ENCODE assay signal across 8 cellular contexts in genomic region chr1:9494936-9495758, GRCh38. TPM values are rescaled to one million over a fixed set of nuclear protein-coding genes. Genes with fewer than 3 reads are reported as not detected.
DNase-seq lines count a peak whose midpoint lies in the region; ATAC-seq and TF ChIP-seq lines count a peak whose summit lies in the region.

No MANE protein-coding gene starts in this region.

- H4K8ac ChIP-seq in neuronal stem cell (ENCODE audit: low read depth, low read length) = no peak overlapping the region

- no peak overlapping the region for H3K27ac ChIP-seq in HCT116 (ENCODE audit: low read depth, low read length)
- peak overlapping the region; percentile 43 for H3K27ac ChIP-seq in OCI-LY1 (ENCODE audit: low read depth, low read length, poor library complexity, severe bottlenecking)
- no peak overlapping the region for H3K27ac ChIP-seq in neuronal stem cell (replicated peaks; ENCODE audit: low read length)
- H3K27ac ChIP-seq in suprapubic skin = no peak overlapping the region

- CTCF ChIA-PET in HCT116 (lab: Charles Lee) = interaction anchor here (1.1 to 1.3 kb wide), 3 partner anchors 76 to 78 kb away, joined by 4 to 10 read pairs (median 4); no protein-coding TSS in a partner anchor

- peak; percentile 84 for TF ChIP-seq RAD21 in HCT116 (IDR thresholded peaks at IDR 0.05; ENCODE audit: low read depth)

- TF ChIP-seq CTCF in HCT116 (IDR thresholded peaks at IDR 0.05 in 2 of 3, conservative IDR thresholded peaks at IDR 0.05 in 1 of 3; ENCODE audit: borderline replicate concordance in 1 of 3, insufficient read depth in 1 of 3, low read depth in 2 of 3, low read length in 2 of 3) = peak; percentile 90 to 95 (median 92)
- peak; percentile 91 for TF ChIP-seq CTCF in OCI-LY1 (IDR thresholded peaks at IDR 0.05; ENCODE audit: low read length)
- peak; percentile 60 for TF ChIP-seq CTCF in fibroblast of pulmonary artery (IDR thresholded peaks at IDR 0.05; ENCODE audit: low read length, missing control alignments)
- TF ChIP-seq CTCF in suprapubic skin (IDR thresholded peaks at IDR 0.05) = peak; percentile 91 to 99

- H3K14ac ChIP-seq in neuronal stem cell (ENCODE audit: low read length) = no peak overlapping the region

- peak overlapping the region; percentile 78 for H3K18ac ChIP-seq in neuronal stem cell (ENCODE audit: low read length)

- peak overlapping the region; percentile 73 for H3K4me2 ChIP-seq in HCT116 (ENCODE audit: low read length)
- H3K4me2 ChIP-seq in OCI-LY1 (ENCODE audit: low read length) = peak overlapping the region; percentile 87
- peak overlapping the region; percentile 58 for H3K4me2 ChIP-seq in neuronal stem cell (ENCODE audit: insufficient read depth, low read length, poor library complexity, severe bottlenecking)

- ATAC-seq in HCT116 = peak; percentile 86
- ATAC-seq in HG03442 (IDR thresholded peaks at IDR 0.05; ENCODE audit: unreplicated experiment) = no peak

- H2AFZ ChIP-seq in HCT116 (ENCODE audit: low read depth, low read length, poor library complexity, severe bottlenecking) = peak overlapping the region; percentile 96
- peak overlapping the region; percentile 90 for H2AFZ ChIP-seq in OCI-LY1 (ENCODE audit: low read length)
- peak overlapping the region; percentile 89 for H2AFZ ChIP-seq in neuronal stem cell (ENCODE audit: low read length)

- RAD21 ChIA-PET in HCT116 (lab: Charles Lee; ENCODE audit: low non-redundant PET in 1 of 2, low total read pairs in 2 of 2, uncharacterized antibody in 2 of 2, unreplicated experiment in 2 of 2) = no interaction called here

- WGBS in neuronal stem cell (ENCODE audit: extremely low coverage in 2 of 2, insufficient read length in 2 of 2, insufficient replicate concordance in 1 of 2), 2 donors = no CpG with 5 or more reads among the region's 48 CpGs
- WGBS in suprapubic skin = 27% methylated on average over 13 of the region's 48 CpGs

- no peak overlapping the region for H2AK5ac ChIP-seq in neuronal stem cell (ENCODE audit: low read depth, low read length)

- no TSS peak for BruUV-seq in HCT116 (replicated peaks; lab: Mats Ljungman, UMichigan)

- intact Hi-C loops in HCT116 (cut with micrococcal nuclease) = loop anchor here (1.0 to 5.0 kb wide), 3 partner anchors 78 to 578 kb away; no protein-coding TSS in a partner anchor

- POLR2A ChIA-PET in HCT116 (lab: Charles Lee) = no interaction called here

- no peak overlapping the region for H2BK120ac ChIP-seq in neuronal stem cell (ENCODE audit: low read depth, low read length)

- H3K9me3 ChIP-seq in HCT116 (ENCODE audit: control insufficient read depth in 1 of 2, insufficient read depth in 1 of 2, low read depth in 1 of 2, low read length in 2 of 2) = no peaks in the 10 kb centered on the region
- H3K9me3 ChIP-seq in OCI-LY1 (ENCODE audit: low read length) = no peaks in the 10 kb centered on the region
- no peaks in the 10 kb centered on the region for H3K9me3 ChIP-seq in neuronal stem cell (replicated peaks in 1 of 2; ENCODE audit: control insufficient read depth in 2 of 2, insufficient read depth in 1 of 2, low read depth in 1 of 2, low read length in 2 of 2)
- no peaks in the 10 kb centered on the region for H3K9me3 ChIP-seq in suprapubic skin

- no peak overlapping the region for H2BK5ac ChIP-seq in neuronal stem cell (ENCODE audit: low read length)

- TF ChIP-seq POLR2A in HCT116 (IDR thresholded peaks at IDR 0.05; ENCODE audit: borderline replicate concordance, extremely low read depth, insufficient read depth, insufficient read length) (no peak), suprapubic skin (IDR thresholded peaks at IDR 0.05) (no peak)

- no peaks in the 10 kb centered on the region for H3F3A ChIP-seq in OCI-LY1 (ENCODE audit: insufficient read depth, low read length)

- H3K9ac ChIP-seq in HCT116 (ENCODE audit: low read length) (peak overlapping the region; percentile 0; the same call in 1 of the 2 replicates), OCI-LY1 (ENCODE audit: low read length) (peak overlapping the region; percentile 76), neuronal stem cell (ENCODE audit: low read depth, low read length, poor library complexity) (peak overlapping the region; percentile 53)

- H3K27me3 ChIP-seq in HCT116 (ENCODE audit: insufficient read depth, low read length) (no peaks in the 10 kb centered on the region), OCI-LY1 (ENCODE audit: insufficient read depth, low read length) (no peaks in the 10 kb centered on the region), neuronal stem cell (ENCODE audit: control insufficient read depth in 3 of 3, insufficient read depth in 3 of 3, low read depth in 1 of 3, low read length in 3 of 3) (peaks cover 0 to 8% (median 5%) of the 10 kb centered on the region in 3 experiments), suprapubic skin (peaks cover 8% of the 10 kb centered on the region)

- H3K4me1 ChIP-seq in HCT116 (ENCODE audit: control insufficient read depth in 1 of 2, insufficient read depth in 2 of 2, low read length in 2 of 2) (peaks cover 0 to 17% of the 10 kb centered on the region in 2 experiments; a peak in 2 of 4 replicates), OCI-LY1 (ENCODE audit: insufficient read depth, low read length, severe bottlenecking) (peaks cover 16% of the 10 kb centered on the region), neuronal stem cell (ENCODE audit: control insufficient read depth in 2 of 2, insufficient read depth in 1 of 2, low read depth in 1 of 2, low read length in 2 of 2) (peaks cover 0 to 2% of the 10 kb centered on the region in 2 donors), suprapubic skin (peaks cover 14% of the 10 kb centered on the region)

- no peak overlapping the region for H2BK12ac ChIP-seq in neuronal stem cell (ENCODE audit: low read length)

- H4K91ac ChIP-seq in neuronal stem cell (ENCODE audit: low read depth, low read length, poor library complexity) = no peak overlapping the region

- no peaks in the 10 kb centered on the region for H3K79me1 ChIP-seq in neuronal stem cell (ENCODE audit: low read depth, low read length)

- H4K20me1 ChIP-seq in HCT116 (ENCODE audit: insufficient read depth) (no peaks in the 10 kb centered on the region), OCI-LY1 (ENCODE audit: insufficient read depth, low read length) (no peaks in the 10 kb centered on the region)

- H3K36me3 ChIP-seq in HCT116 (ENCODE audit: control insufficient read depth in 1 of 2, insufficient read depth in 2 of 2, low read length in 2 of 2) (no peaks in the 10 kb centered on the region), OCI-LY1 (ENCODE audit: insufficient read depth, low read length) (no peaks in the 10 kb centered on the region), neuronal stem cell (replicated peaks in 1 of 2; ENCODE audit: control insufficient read depth in 2 of 2, insufficient read depth in 2 of 2, low read length in 2 of 2) (no peaks in the 10 kb centered on the region), suprapubic skin (no peaks in the 10 kb centered on the region)

- H3K23ac ChIP-seq in neuronal stem cell (ENCODE audit: low read depth, low read length, poor library complexity) = no peak overlapping the region

- TF ChIP-seq EP300 in suprapubic skin (IDR thresholded peaks at IDR 0.05) = no peak

- no peak overlapping the region for H3K4ac ChIP-seq in neuronal stem cell (ENCODE audit: low read length)

- H3K79me2 ChIP-seq in HCT116 (ENCODE audit: insufficient read depth, low read length) (no peaks in the 10 kb centered on the region), OCI-LY1 (ENCODE audit: insufficient read depth, low read length) (no peaks in the 10 kb centered on the region)

- H3K9me2 ChIP-seq in HCT116 (ENCODE audit: insufficient read depth) (no peaks in the 10 kb centered on the region), OCI-LY1 (ENCODE audit: low read depth, low read length) (no peaks in the 10 kb centered on the region)

- H3K4me3 ChIP-seq in HCT116 (replicated peaks in 1 of 2; ENCODE audit: low read depth in 1 of 2, low read length in 2 of 2) (peak overlapping the region; percentile 29 to 40), OCI-LY1 (ENCODE audit: low read depth, low read length, poor library complexity, severe bottlenecking) (peak overlapping the region; percentile 61), fibroblast of pulmonary artery (replicated peaks; ENCODE audit: low read depth, low read length) (no peak overlapping the region), neuronal stem cell (ENCODE audit: low read length in 2 of 2) (peak overlapping the region in 1 of 2 donors; percentile 64), suprapubic skin (peak overlapping the region; percentile 26)

- no peak overlapping the region for H2BK15ac ChIP-seq in neuronal stem cell (ENCODE audit: low read length)

- peak; percentile 78 for DNase-seq in CD1c-positive myeloid dendritic cell (ENCODE audit: extremely low spot score)
- DNase-seq in HCT116 (ENCODE audit: low read depth, low spot score) = peak; percentile 38
- DNase-seq in activated T-cell treated with anti-CD3 and anti-CD28 coated beads, Interleukin-2, amount 50 U/mL, for 1 hour = peak; percentile 74
- peak; percentile 49 for DNase-seq in fibroblast of pulmonary artery (ENCODE audit: low read depth)
- DNase-seq in neuronal stem cell (ENCODE audit: low spot score) = peak; percentile 68
- DNase-seq in suprapubic skin (ENCODE audit: low spot score in 2 of 2) = peak in 1 of 2 donors; percentile 68

TF ChIP-seq in HCT116, 20 proteins besides CTCF, POLR2A, EP300 and RAD21 (continues in another document):
- no peak for TF ChIP-seq SRF (IDR thresholded peaks at IDR 0.05; ENCODE audit: low read depth)
- no peak for TF ChIP-seq ZNF274 (IDR thresholded peaks at IDR 0.05; ENCODE audit: low read depth, low read length)
- TF ChIP-seq ATF3 (IDR thresholded peaks at IDR 0.05) = no peak
- TF ChIP-seq, protein P1, sequence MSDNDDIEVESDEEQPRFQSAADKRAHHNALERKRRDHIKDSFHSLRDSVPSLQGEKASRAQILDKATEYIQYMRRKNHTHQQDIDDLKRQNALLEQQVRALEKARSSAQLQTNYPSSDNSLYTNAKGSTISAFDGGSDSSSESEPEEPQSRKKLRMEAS (IDR thresholded peaks at IDR 0.05) = peak; percentile 93
- peak; percentile 69 for TF ChIP-seq CBX3 (IDR thresholded peaks at IDR 0.05; ENCODE audit: low read depth)
- no peak for TF ChIP-seq CEBPB (IDR thresholded peaks at IDR 0.05; ENCODE audit: low read depth)
- no peak for TF ChIP-seq FOSL1 (IDR thresholded peaks at IDR 0.05; ENCODE audit: low read depth)
- TF ChIP-seq JUND (IDR thresholded peaks at IDR 0.05) = no peak

RNA-seq across cellular contexts. Expression of gene SLC25A33, which starts 44.1 kb away (rescaled TPM):
- total RNA-seq in HCT116 (2021; ENCODE audit: unreplicated experiment) (9.8 TPM), suprapubic skin (1 to 10 TPM; 2.3 to 9.7 (median 5.3) TPM)
- 5.0 and 5.1 TPM in 2 replicates for polyA plus RNA-seq in HCT116 (2012)
- 14.0 TPM for polyA plus RNA-seq in neuronal stem cell (2013, experiment 1 of 2)
- polyA plus RNA-seq in neuronal stem cell (2013, experiment 2 of 2) = 13.7 TPM

Comparison
In these comparisons a context has a peak if more than half of its experiments do, and no peak if none do; other contexts are left out.
1. H3K9ac ChIP-seq: peak in every context shown above with its lines; median percentile 76 in OCI-LY1; 53 in neuronal stem cell; 0 in HCT116.